Comparison of ENCODE assay signal across 8 cellular contexts in genomic region chr3:194584866-194585265, GRCh38. TPM values are rescaled to one million over a fixed set of nuclear protein-coding genes. Genes with fewer than 3 reads are reported as not detected.
DNase-seq lines count a peak whose midpoint lies in the region; ATAC-seq and TF ChIP-seq lines count a peak whose summit lies in the region.

No MANE protein-coding gene starts in this region.

- H3K4me1 ChIP-seq in cardiac muscle cell (ENCODE audit: low read depth) (no peaks in the 10 kb centered on the region), hepatocyte (ENCODE audit: insufficient read depth) (peaks cover 7% of the 10 kb centered on the region), transverse colon (peaks cover 4 to 15% (median 9%) of the 10 kb centered on the region in 4 donors)

- no peaks in the 10 kb centered on the region for H3K9me2 ChIP-seq in hepatocyte (replicated peaks; ENCODE audit: insufficient read depth)

- ATAC-seq in left ventricle myocardium superior (no peak), HG03571 (IDR thresholded peaks at IDR 0.05; ENCODE audit: unreplicated experiment) (no peak), GM18909 (IDR thresholded peaks at IDR 0.05; ENCODE audit: poor library complexity, unreplicated experiment) (no peak)
- peak; percentile 55 for ATAC-seq in activated T-helper 17 cell treated with anti-CD3 and anti-CD28 coated beads, Interleukin-2, amount 50 U/mL, for 72 hours (replicated peaks)

- H3K36me3 ChIP-seq in cardiac muscle cell, result no peaks in the 10 kb centered on the region
- no peaks in the 10 kb centered on the region for H3K36me3 ChIP-seq in hepatocyte (replicated peaks; ENCODE audit: insufficient read depth, low read depth)
- H3K36me3 ChIP-seq in transverse colon, result no peaks in the 10 kb centered on the region

- H4K20me1 ChIP-seq in hepatocyte (ENCODE audit: insufficient read depth, poor library complexity, severe bottlenecking), result no peaks in the 10 kb centered on the region

- H3K9me3 ChIP-seq in cardiac muscle cell (ENCODE audit: low read depth) (no peaks in the 10 kb centered on the region), hepatocyte (ENCODE audit: low read depth) (no peaks in the 10 kb centered on the region), transverse colon (no peaks in the 10 kb centered on the region)

- intact Hi-C loops in left ventricle myocardium superior (cut with micrococcal nuclease), result no loop called here
- intact Hi-C loops in transverse colon (cut with DNase I; ENCODE audit: low total_unique reads), result loop anchor here (5.0 kb wide), 1 partner anchor 98 kb away; the partner anchor contains the start of gene ATP13A3

- peaks cover 20% of the 10 kb centered on the region for H3K36me3 Mint-ChIP-seq in activated T-helper 17 cell treated with anti-CD3 and anti-CD28 coated beads, Interleukin-2, amount 50 U/mL, for 72 hours (ENCODE audit: low read depth)

- 91% methylated on average over 1 of the region's 1 CpG for WGBS in hepatocyte (ENCODE audit: low lambda C conversion rate, missing lambda C conversion rate)
- WGBS in transverse colon (ENCODE audit: low coverage in 1 of 2), 2 donors, result 71 to 88% methylated on average over 1 of the region's 1 CpG

- H3K4me1 Mint-ChIP-seq in activated T-helper 17 cell treated with anti-CD3 and anti-CD28 coated beads, Interleukin-2, amount 50 U/mL, for 72 hours, result peaks cover 33% of the 10 kb centered on the region

- in situ Hi-C loops in transverse colon (cut with MboI; ENCODE audit: low pct_ligation_motif_present in 1 of 4, low pct_unique_long_range_greater_than_20kb in 1 of 4, low sequenced_read_pairs in 3 of 4), result loop anchor here in 2 of 4 donors (5.0 to 10.0 kb wide), 2 partner anchors 100 to 108 kb away; partner anchors contain the start of gene ATP13A3 (in 1 of the 2)

- H3K27ac Mint-ChIP-seq in activated T-helper 17 cell treated with anti-CD3 and anti-CD28 coated beads, Interleukin-2, amount 50 U/mL, for 72 hours, result peak overlapping the region; percentile 99

- peak overlapping the region; percentile 90 for H3K4me2 ChIP-seq in hepatocyte

- H3K4me3 ChIP-seq in cardiac muscle cell, result peak overlapping the region; percentile 76
- no peak overlapping the region for H3K4me3 ChIP-seq in hepatocyte
- peak overlapping the region in 1 of 4 donors; percentile 77 for H3K4me3 ChIP-seq in transverse colon

- H3K79me2 ChIP-seq in hepatocyte, result peaks cover 10% of the 10 kb centered on the region

- TF ChIP-seq POLR2A in transverse colon (IDR thresholded peaks at IDR 0.05), result no peak

- H3K4me3 Mint-ChIP-seq in activated T-helper 17 cell treated with anti-CD3 and anti-CD28 coated beads, Interleukin-2, amount 50 U/mL, for 72 hours, result peak overlapping the region; percentile 98

- H3K27me3 Mint-ChIP-seq in activated T-helper 17 cell treated with anti-CD3 and anti-CD28 coated beads, Interleukin-2, amount 50 U/mL, for 72 hours, result no peaks in the 10 kb centered on the region

- no peak overlapping the region for H2AFZ ChIP-seq in hepatocyte

- H3K27ac ChIP-seq in cardiac muscle cell, result no peak overlapping the region
- H3K27ac ChIP-seq in hepatocyte, result no peak overlapping the region
- peak overlapping the region in 3 of 4 donors; percentile 93 to 94 (median 93) for H3K27ac ChIP-seq in transverse colon

- TF ChIP-seq CTCF in cardiac muscle cell (IDR thresholded peaks at IDR 0.05; ENCODE audit: low read depth, low read length) (no peak), hepatocyte (IDR thresholded peaks at IDR 0.05; ENCODE audit: poor library complexity) (no peak), transverse colon (IDR thresholded peaks at IDR 0.05) (no peak)

- TF ChIP-seq EP300 in transverse colon (IDR thresholded peaks at IDR 0.05; ENCODE audit: low read depth), result no peak

- DNase-seq in cardiac muscle cell (ENCODE audit: low read depth in 1 of 2, low spot score in 1 of 2) (peak in 1 of 2 donors; percentile 63), left ventricle myocardium superior (no peak), hepatocyte (ENCODE audit: low spot score) (no peak), transverse colon (no peak), NCI-H748 (lab: John Stamatoyannopoulos, UW; ENCODE audit: unreplicated experiment) (no peak)

- no peaks in the 10 kb centered on the region for H3K9me3 Mint-ChIP-seq in activated T-helper 17 cell treated with anti-CD3 and anti-CD28 coated beads, Interleukin-2, amount 50 U/mL, for 72 hours

- H3K27me3 ChIP-seq in cardiac muscle cell (no peaks in the 10 kb centered on the region), hepatocyte (no peaks in the 10 kb centered on the region), transverse colon (no peaks in the 10 kb centered on the region)

RNA-seq across cellular contexts. Expression of gene TMEM44, which starts 48.4 kb away (rescaled TPM):
- total RNA-seq in cardiac muscle cell, result 14.1 and 16.2 TPM in 2 replicates
- 18.7 and 19.2 TPM in 2 replicates for polyA plus RNA-seq in cardiac muscle cell
- total RNA-seq in left ventricle myocardium superior, result 5.3 TPM
- 10 to 100 TPM in 1 of 2 donors, 1 to 10 TPM in 1; 6.6 to 11.1 TPM for total RNA-seq in activated T-helper 17 cell treated with anti-CD3 and anti-CD28 coated beads, Interleukin-2, amount 50 U/mL, for 72 hours
- total RNA-seq in hepatocyte, result 6.5 and 6.6 TPM in 2 replicates
- 9.1 and 11.9 TPM in 2 replicates for polyA plus RNA-seq in hepatocyte
- 100 to 1,000 TPM in 1 of 4 donors, 10 to 100 TPM in 3; 52.0 to 101 (median 58.8) TPM for total RNA-seq in transverse colon

Comparison
In these comparisons a context has a peak if more than half of its experiments do, and no peak if none do; other contexts are left out.
1. H3K27ac ChIP-seq: peak in transverse colon (3 of 4); none in cardiac muscle cell (single experiment) and hepatocyte (single experiment).